In the genomic region with DNA sequence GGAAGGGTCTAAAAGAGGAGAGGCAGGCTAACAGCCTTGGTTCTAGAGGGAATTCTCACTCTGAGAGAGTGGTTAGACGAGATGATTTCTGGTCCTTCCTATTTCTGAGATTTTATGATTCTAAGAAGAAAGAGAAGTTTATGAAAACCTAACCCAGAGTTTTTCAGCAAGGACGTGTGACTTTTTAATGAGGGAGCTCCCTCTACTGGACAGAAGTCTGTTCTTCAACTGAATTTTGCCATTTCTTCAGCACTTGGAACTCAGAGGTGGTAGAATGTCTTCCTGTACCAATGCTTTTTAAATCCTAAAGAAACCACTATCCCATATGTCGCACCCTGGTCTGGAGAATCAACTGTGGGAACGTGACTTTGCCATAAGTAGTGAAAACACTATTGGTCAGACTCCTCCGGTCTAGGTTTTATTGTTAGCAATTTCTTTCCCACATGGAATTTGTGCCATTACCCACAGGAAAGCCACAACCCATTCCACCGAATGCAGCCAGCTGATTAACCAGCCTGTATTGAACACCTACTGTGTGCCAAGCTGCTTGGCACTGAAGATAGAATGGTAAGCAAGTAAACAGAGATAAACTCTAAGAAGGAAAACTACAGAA, we compare ENCODE assay signal across 8 cellular contexts.
DNase-seq lines count a peak whose midpoint lies in the region; ATAC-seq, FAIRE-seq and TF ChIP-seq lines count a peak whose summit lies in the region.

No MANE protein-coding gene starts in this region.

- no peak overlapping the region for H3K9ac ChIP-seq in Karpas-422 (ENCODE audit: low read length)

- no peak overlapping the region for H2AFZ ChIP-seq in Karpas-422 (ENCODE audit: low read length)

- H3K36me3 ChIP-seq in BJ (ENCODE audit: control insufficient read depth, insufficient read depth, low read length) = no peaks in the 10 kb centered on the region
- H3K36me3 ChIP-seq in Karpas-422 (ENCODE audit: insufficient read depth, low read length) = no peaks in the 10 kb centered on the region

- POLR2A ChIA-PET in BJ (lab: Charles Lee) = interaction anchor here (0.5 to 0.6 kb wide), 2 partner anchors 16 to 307 kb away, joined by 3 read pairs; no protein-coding TSS in a partner anchor

- H3K4me3 ChIP-seq in BJ (ENCODE audit: low read depth, low read length) (no peak overlapping the region), Karpas-422 (ENCODE audit: low read length) (no peak overlapping the region)

- TF ChIP-seq CTCF in BJ (IDR thresholded peaks at IDR 0.05; ENCODE audit: insufficient read depth, low read depth, low read length) = peak; percentile 74

- no peak overlapping the region for H3K4me2 ChIP-seq in Karpas-422 (ENCODE audit: low read depth, low read length, poor library complexity, severe bottlenecking)

- no peaks in the 10 kb centered on the region for H3K79me2 ChIP-seq in Karpas-422 (ENCODE audit: low read length)

- peak; percentile 60 for FAIRE-seq in TTC549 (lab: Jason Lieb, UNC)

- peak; percentile 75 for ATAC-seq in GM18511 (IDR thresholded peaks at IDR 0.05; ENCODE audit: unreplicated experiment)
- peak; percentile 48 for ATAC-seq in sciatic nerve
- ATAC-seq in HG02623 (IDR thresholded peaks at IDR 0.05; ENCODE audit: unreplicated experiment) = no peak

- DNase-seq in BJ (ENCODE audit: low read depth) (no peak), Karpas-422 (peak; percentile 79), germinal center (ENCODE audit: low spot score) (peak; percentile 10), sciatic nerve (ENCODE audit: low spot score) (no peak), NCI-H2196 (lab: John Stamatoyannopoulos, UW; ENCODE audit: unreplicated experiment) (no peak)

- no peaks in the 10 kb centered on the region for H4K20me1 ChIP-seq in Karpas-422 (ENCODE audit: insufficient read depth, low read depth, low read length)

- no peak overlapping the region for H3K27ac ChIP-seq in Karpas-422 (ENCODE audit: low read length)

- H3K9me3 ChIP-seq in Karpas-422 (ENCODE audit: low read length) = no peaks in the 10 kb centered on the region

- H3K27me3 ChIP-seq in BJ (ENCODE audit: control insufficient read depth, insufficient read depth, low read length) (no peaks in the 10 kb centered on the region; the same call in 1 of the 2 replicates), Karpas-422 (ENCODE audit: low read length) (no peaks in the 10 kb centered on the region)

- CTCF ChIA-PET in BJ (lab: Yijun Ruan, JAX) = interaction anchor here (0.7 to 4.2 kb wide), 15 partner anchors 9 to 115 kb away, joined by 3 to 22 read pairs (median 4); no protein-coding TSS in a partner anchor

- H3K9me2 ChIP-seq in Karpas-422 (replicated peaks; ENCODE audit: insufficient read depth, low read length) = no peaks in the 10 kb centered on the region

- intact Hi-C loops in sciatic nerve (cut with DNase I) = no loop called here

- no peaks in the 10 kb centered on the region for H3K4me1 ChIP-seq in Karpas-422 (ENCODE audit: low read length)

Comparison
In these comparisons a context has a peak if more than half of its experiments do, and no peak if none do; other contexts are left out.
1. DNase-seq: peak in Karpas-422 (single experiment) and germinal center (single experiment); none in BJ (single experiment), sciatic nerve (single experiment) and NCI-H2196 (single experiment).